19 cellular contexts compared by ENCODE assay signal in the genomic region with DNA sequence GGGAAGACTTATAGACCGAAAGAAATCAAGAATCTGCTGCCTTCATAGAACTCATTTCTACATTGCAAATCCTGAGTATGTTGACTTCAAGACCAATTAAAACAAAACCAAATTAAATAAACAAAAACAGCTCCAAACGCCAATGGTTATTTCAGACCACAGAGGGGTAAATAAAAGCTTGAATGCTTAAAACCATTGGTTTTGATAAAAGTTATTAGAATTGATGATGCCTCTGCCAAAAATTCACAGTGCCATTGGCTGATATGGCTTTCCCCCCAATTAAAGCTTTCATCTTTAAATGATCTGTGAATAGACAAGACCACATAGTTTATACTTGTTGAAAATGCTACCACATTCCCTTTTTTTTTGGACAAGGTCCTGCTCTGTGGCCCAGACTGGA.
DNase-seq lines count a peak whose midpoint lies in the region; ATAC-seq and TF ChIP-seq lines count a peak whose summit lies in the region.
"Had no signal": no experiment of that assay in that cellular context is flagged by ENCODE, and none has a peak within 500 bp of the region (broad histone marks: within the 10 kb centered on the region; RNA-seq: fewer than 3 reads in every experiment).

No MANE protein-coding gene starts in this region.

- H3K9me3 Mint-ChIP-seq in HFFc6 (no peaks in the 10 kb centered on the region; the same call in 1 of the 2 replicates), activated B cell treated with CpG ODN at 0.5 μM for 24 hours (peaks cover 3% of the 10 kb centered on the region), osteocyte (ENCODE audit: unreplicated experiment) (peaks cover 25% of the 10 kb centered on the region), MCF 10A (ENCODE audit: unreplicated experiment) (peaks cover 16% of the 10 kb centered on the region)
- peaks cover 10% of the 10 kb centered on the region for H3K9me3 Mint-ChIP-seq in activated CD4-positive, alpha-beta T cell treated with anti-CD3 and anti-CD28 coated beads for 36 hours (ENCODE audit: low read depth)

- H3K9me3 ChIP-seq in A673 (ENCODE audit: low read depth, low read length, poor library complexity, severe bottlenecking), result peaks cover 4% of the 10 kb centered on the region
- H3K9me3 ChIP-seq: BE2C had no signal

- peaks cover 17% of the 10 kb centered on the region for H3K4me1 Mint-ChIP-seq in HFFc6 (ENCODE audit: low read depth)
- H3K4me1 Mint-ChIP-seq in activated B cell treated with CpG ODN at 0.5 μM for 24 hours, result peaks cover 43% of the 10 kb centered on the region
- peaks cover 14% of the 10 kb centered on the region for H3K4me1 Mint-ChIP-seq in osteocyte (ENCODE audit: unreplicated experiment)
- H3K4me1 Mint-ChIP-seq in activated CD4-positive, alpha-beta T cell treated with anti-CD3 and anti-CD28 coated beads for 36 hours, result no peaks in the 10 kb centered on the region
- no peaks in the 10 kb centered on the region for H3K4me1 Mint-ChIP-seq in MCF 10A (ENCODE audit: insufficient read depth, unreplicated experiment)
- H3K4me1 Mint-ChIP-seq: CD4-positive, alpha-beta memory T cell had no signal

- CTCF ChIA-PET in A673 (lab: Charles Lee), result no interaction called here
- CTCF ChIA-PET in activated B cell treated with CpG ODN at 0.5 μM for 24 hours (lab: Charles Lee), result interaction anchor here (1.2 to 3.6 kb wide), 4 partner anchors 8 to 210 kb away, joined by 3 to 14 read pairs (median 4); no protein-coding TSS in a partner anchor
- CTCF ChIA-PET in activated CD4-positive, alpha-beta T cell treated with anti-CD3 and anti-CD28 coated beads for 36 hours (lab: Charles Lee), result interaction anchor here (0.5 to 1.2 kb wide), 3 partner anchors 191 to 228 kb away, joined by 3 read pairs; no protein-coding TSS in a partner anchor
- CTCF ChIA-PET in MCF 10A (lab: Yijun Ruan, JAX), result interaction anchor here (0.6 kb wide), 1 partner anchor 352 kb away, joined by 3 read pairs; no protein-coding TSS in a partner anchor

- peak overlapping the region; percentile 76 for H3K27ac ChIP-seq in A673 (ENCODE audit: low read depth, low read length, poor library complexity, severe bottlenecking)
- H3K27ac ChIP-seq: 22Rv1, GM23248, PC-9, RWPE1 had no signal

- DNase-seq in A673 (ENCODE audit: low spot score), result no peak
- DNase-seq in HFFc6, result no peak
- DNase-seq in activated B cell treated with CpG ODN at 0.5 μM for 24 hours, result no peak
- no peak for DNase-seq in osteocyte (ENCODE audit: extremely low spot score, unreplicated experiment)
- DNase-seq in activated CD4-positive, alpha-beta T cell treated with anti-CD3 and anti-CD28 coated beads for 36 hours, result no peak
- DNase-seq in MCF 10A (ENCODE audit: unreplicated experiment), result no peak
- no peak for DNase-seq in GM10266 (ENCODE audit: extremely low spot score)
- no peak for DNase-seq in D341Med (ENCODE audit: low spot score)
- DNase-seq: BE2C; CD4-positive, alpha-beta memory T cell; GM23248; HCEC 1CT; NCI-H1417; NCI-H187 treated with DMSO at 0.1 percent for 48 hours; NCI-H226; NCI-H524; PC-9 had no signal

- H3K4me3 Mint-ChIP-seq in HFFc6 (no peak overlapping the region), activated B cell treated with CpG ODN at 0.5 μM for 24 hours (no peak overlapping the region), osteocyte (ENCODE audit: unreplicated experiment) (no peak overlapping the region), MCF 10A (ENCODE audit: unreplicated experiment) (no peak overlapping the region)
- H3K4me3 Mint-ChIP-seq in activated CD4-positive, alpha-beta T cell treated with anti-CD3 and anti-CD28 coated beads for 36 hours, result no peak overlapping the region
- H3K4me3 Mint-ChIP-seq: CD4-positive, alpha-beta memory T cell had no signal

- H3K27me3 ChIP-seq in A673 (replicated peaks; ENCODE audit: insufficient read depth, low read depth, low read length, poor library complexity), result no peaks in the 10 kb centered on the region
- H3K27me3 ChIP-seq: BE2C had no signal

- H3K36me3 ChIP-seq in A673 (ENCODE audit: insufficient read depth, low read length, poor library complexity, severe bottlenecking), result no peaks in the 10 kb centered on the region
- H3K36me3 ChIP-seq: BE2C had no signal

- H3K4me3 ChIP-seq in A673 (ENCODE audit: low read depth, low read length, poor library complexity, severe bottlenecking), result no peak overlapping the region
- H3K4me3 ChIP-seq: GM23248, PC-9 had no signal

- H3K27me3 Mint-ChIP-seq in HFFc6 (ENCODE audit: insufficient read depth), result no peaks in the 10 kb centered on the region
- H3K27me3 Mint-ChIP-seq in activated B cell treated with CpG ODN at 0.5 μM for 24 hours, result no peaks in the 10 kb centered on the region
- no peaks in the 10 kb centered on the region for H3K27me3 Mint-ChIP-seq in osteocyte (ENCODE audit: unreplicated experiment)
- H3K27me3 Mint-ChIP-seq in activated CD4-positive, alpha-beta T cell treated with anti-CD3 and anti-CD28 coated beads for 36 hours, result no peaks in the 10 kb centered on the region
- no peaks in the 10 kb centered on the region for H3K27me3 Mint-ChIP-seq in MCF 10A (ENCODE audit: insufficient read depth, unreplicated experiment)
- H3K27me3 Mint-ChIP-seq: CD4-positive, alpha-beta memory T cell had no signal

- BruUV-seq in A673 (replicated peaks; lab: Mats Ljungman, UMichigan) (no TSS peak), MCF 10A (replicated peaks; lab: Mats Ljungman, UMichigan) (no TSS peak)

- H3K27ac Mint-ChIP-seq in HFFc6, result peak overlapping the region; percentile 34; the same call in 1 of the 2 replicates
- peak overlapping the region; percentile 91 for H3K27ac Mint-ChIP-seq in activated B cell treated with CpG ODN at 0.5 μM for 24 hours
- H3K27ac Mint-ChIP-seq in osteocyte (ENCODE audit: unreplicated experiment), result peak overlapping the region; percentile 46
- no peak overlapping the region for H3K27ac Mint-ChIP-seq in activated CD4-positive, alpha-beta T cell treated with anti-CD3 and anti-CD28 coated beads for 36 hours
- no peak overlapping the region for H3K27ac Mint-ChIP-seq in MCF 10A (ENCODE audit: low read depth, unreplicated experiment)

- ATAC-seq in activated B cell treated with CpG ODN at 0.5 μM for 24 hours (ENCODE audit: low read depth), result no peak
- no peak for ATAC-seq in activated CD4-positive, alpha-beta T cell treated with anti-CD3 and anti-CD28 coated beads for 36 hours

- H3K36me3 Mint-ChIP-seq in HFFc6 (ENCODE audit: low read depth) (peaks cover 14% of the 10 kb centered on the region; the same call in 1 of the 2 replicates), activated B cell treated with CpG ODN at 0.5 μM for 24 hours (ENCODE audit: low read depth) (peaks cover 2% of the 10 kb centered on the region), osteocyte (ENCODE audit: unreplicated experiment) (no peaks in the 10 kb centered on the region), MCF 10A (ENCODE audit: insufficient read depth, unreplicated experiment) (no peaks in the 10 kb centered on the region)
- H3K36me3 Mint-ChIP-seq in activated CD4-positive, alpha-beta T cell treated with anti-CD3 and anti-CD28 coated beads for 36 hours (ENCODE audit: low read depth), result no peaks in the 10 kb centered on the region

- H3K4me1 ChIP-seq in A673 (ENCODE audit: insufficient read depth, low read length, poor library complexity, severe bottlenecking), result peaks cover 17% of the 10 kb centered on the region
- H3K4me1 ChIP-seq: BE2C had no signal

- POLR2A ChIA-PET in A673 (lab: Charles Lee; ENCODE audit: low non-redundant PET), result interaction anchor here (0.7 kb wide), 1 partner anchor 47 kb away, joined by 4 read pairs; no protein-coding TSS in a partner anchor
- POLR2A ChIA-PET in activated B cell treated with CpG ODN at 0.5 μM for 24 hours (lab: Charles Lee), result interaction anchor here (0.9 to 3.3 kb wide), 22 partner anchors 8 to 224 kb away, joined by 3 to 22 read pairs (median 7); partner anchors contain the start of gene NFKBIZ
- POLR2A ChIA-PET in activated CD4-positive, alpha-beta T cell treated with anti-CD3 and anti-CD28 coated beads for 36 hours (lab: Charles Lee), result interaction anchor here (0.6 kb wide), 1 partner anchor 22 kb away, joined by 3 read pairs; no protein-coding TSS in a partner anchor
- POLR2A ChIA-PET in MCF 10A (lab: Yijun Ruan, JAX), result interaction anchor here (0.8 kb wide), 1 partner anchor 214 kb away, joined by 3 read pairs; no protein-coding TSS in a partner anchor

- intact Hi-C loops in A673 (cut with micrococcal nuclease; ENCODE audit: unreplicated experiment) (loop anchor here (1.0 to 10.0 kb wide), 3 partner anchors 147 to 223 kb away; no protein-coding TSS in a partner anchor), activated B cell treated with CpG ODN at 0.5 μM for 24 hours (cut with micrococcal nuclease) (loop anchor here (1.0 to 5.0 kb wide), 4 partner anchors 22 to 177 kb away; no protein-coding TSS in a partner anchor), MCF 10A (cut with micrococcal nuclease) (no loop called here)
- intact Hi-C loops in activated CD4-positive, alpha-beta T cell treated with anti-CD3 and anti-CD28 coated beads for 36 hours (cut with DNase I, micrococcal nuclease), result no loop called here

- no peak for TF ChIP-seq CTCF in A673 (conservative IDR thresholded peaks at IDR 0.05; ENCODE audit: low read depth, low read length)
- no peak for TF ChIP-seq CTCF in HFFc6 (IDR thresholded peaks at IDR 0.05)
- no peak for TF ChIP-seq CTCF in activated B cell treated with CpG ODN at 0.5 μM for 24 hours (IDR thresholded peaks at IDR 0.05)
- no peak for TF ChIP-seq CTCF in osteocyte (IDR thresholded peaks at IDR 0.05)
- no peak for TF ChIP-seq CTCF in MCF 10A (IDR thresholded peaks at IDR 0.05; ENCODE audit: unreplicated experiment)
- TF ChIP-seq CTCF in GM10266 (IDR thresholded peaks at IDR 0.05; ENCODE audit: control insufficient read depth, insufficient read depth, low read depth, missing control alignments), result no peak

Comparison
In these comparisons a context has a peak if more than half of its experiments do, and no peak if none do; other contexts are left out.
1. H3K27ac Mint-ChIP-seq: peak in HFFc6 (single experiment), activated B cell treated with CpG ODN at 0.5 μM for 24 hours (single experiment) and osteocyte (single experiment); none in activated CD4-positive, alpha-beta T cell treated with anti-CD3 and anti-CD28 coated beads for 36 hours (single experiment) and MCF 10A (single experiment).
2. intact Hi-C loops: an anchor here in A673 (1.0 to 10.0 kb wide) and activated B cell treated with CpG ODN at 0.5 μM for 24 hours (1.0 to 5.0 kb wide); none called in activated CD4-positive, alpha-beta T cell treated with anti-CD3 and anti-CD28 coated beads for 36 hours and MCF 10A.